ENCODE assay signal across 7 cellular contexts in genomic region chr2:183070942-183071844, GRCh38. TPM values are rescaled to one million over a fixed set of nuclear protein-coding genes. Genes with fewer than 3 reads are reported as not detected.
DNase-seq lines count a peak whose midpoint lies in the region; ATAC-seq and TF ChIP-seq lines count a peak whose summit lies in the region.

No MANE protein-coding gene starts in this region.

- intact Hi-C loops in OCI-LY7 (cut with micrococcal nuclease; ENCODE audit: unreplicated experiment) = no loop called here

- peak; percentile 41 for TF ChIP-seq CTCF in GM12873 (IDR thresholded peaks at IDR 0.05; ENCODE audit: insufficient read depth, low read depth, low read length, missing control alignments)
- TF ChIP-seq CTCF in OCI-LY7 (conservative IDR thresholded peaks at IDR 0.05; ENCODE audit: low read length) = peak; percentile 36
- peak; percentile 64 for TF ChIP-seq CTCF in retinal pigment epithelial cell (conservative IDR thresholded peaks at IDR 0.05; ENCODE audit: low read depth, low read length)

- peaks cover 12% of the 10 kb centered on the region; the same call in 1 of the 2 replicates for H3K9me3 ChIP-seq in OCI-LY7 (ENCODE audit: low read length)

- no peaks in the 10 kb centered on the region for H3K36me3 ChIP-seq in OCI-LY7 (ENCODE audit: insufficient read depth, low read length)

- H3K27ac ChIP-seq in OCI-LY7 (ENCODE audit: low read depth, low read length, poor library complexity, severe bottlenecking) = no peak overlapping the region

- DNase-seq in OCI-LY7 (ENCODE audit: low spot score) = no peak
- DNase-seq in glomerular visceral epithelial cell (ENCODE audit: extremely low spot score) = peak; percentile 52
- no peak for DNase-seq in retinal pigment epithelial cell (ENCODE audit: low read depth)
- no peak for DNase-seq in NCI-H1694 treated with DMSO at 0.1 percent for 48 hours (lab: John Stamatoyannopoulos, UW)
- DNase-seq in kidney glomerular epithelial cell (lab: John Stamatoyannopoulos, UW) = no peak

- CTCF ChIA-PET in OCI-LY7 (lab: Charles Lee; ENCODE audit: unreplicated experiment) = no interaction called here

- H3K4me1 ChIP-seq in OCI-LY7 (ENCODE audit: insufficient read depth, low read length, poor library complexity, severe bottlenecking) = no peaks in the 10 kb centered on the region

- H4K20me1 ChIP-seq in OCI-LY7 (ENCODE audit: insufficient read depth, low read length) = no peaks in the 10 kb centered on the region

- ATAC-seq in HG03469 (IDR thresholded peaks at IDR 0.05; ENCODE audit: unreplicated experiment) = no peak

- no peak overlapping the region for H3K4me2 ChIP-seq in OCI-LY7 (ENCODE audit: low read length)

- no peak overlapping the region for H3K4me3 ChIP-seq in OCI-LY7 (ENCODE audit: low read depth, low read length, poor library complexity, severe bottlenecking)
- H3K4me3 ChIP-seq in retinal pigment epithelial cell (ENCODE audit: low read length) = no peak overlapping the region

- BruUV-seq in OCI-LY7 (replicated peaks; lab: Mats Ljungman, UMichigan) = no TSS peak

- H3K9me2 ChIP-seq in OCI-LY7 (ENCODE audit: insufficient read depth, low read length) = no peaks in the 10 kb centered on the region

- H2AFZ ChIP-seq in OCI-LY7 (ENCODE audit: low read length) = no peak overlapping the region

- POLR2A ChIA-PET in OCI-LY7 (lab: Charles Lee) = no interaction called here

- no peaks in the 10 kb centered on the region for H3K79me2 ChIP-seq in OCI-LY7 (ENCODE audit: insufficient read depth, low read depth, low read length)

RNA-seq across cellular contexts. Expression of gene DUSP19, which starts 7.4 kb away (rescaled TPM):
- total RNA-seq in OCI-LY7 (2014; rRNA removed; shearing (Covaris generic)) = 1.0 and 1.2 TPM in 2 replicates
- total RNA-seq in OCI-LY7 (2022) = 3.9 and 4.0 TPM in 2 replicates

RNA-seq across cellular contexts. Expression of gene NCKAP1, which starts 32.9 kb away (rescaled TPM):
- total RNA-seq in OCI-LY7 (2014; rRNA removed; shearing (Covaris generic)) = 0.06 TPM in 1 of 2 replicates, not detected in the other
- 0.55 and 1.7 TPM in 2 replicates for total RNA-seq in OCI-LY7 (2022)

RNA-seq across cellular contexts. Expression of gene NUP35, which starts 53.0 kb away (rescaled TPM):
- 36.5 and 40.2 TPM in 2 replicates for total RNA-seq in OCI-LY7 (2014; rRNA removed; shearing (Covaris generic))
- total RNA-seq in OCI-LY7 (2022) = 36.0 and 37.3 TPM in 2 replicates
